Comparison of ENCODE assay signal across 19 cellular contexts in the genomic region with DNA sequence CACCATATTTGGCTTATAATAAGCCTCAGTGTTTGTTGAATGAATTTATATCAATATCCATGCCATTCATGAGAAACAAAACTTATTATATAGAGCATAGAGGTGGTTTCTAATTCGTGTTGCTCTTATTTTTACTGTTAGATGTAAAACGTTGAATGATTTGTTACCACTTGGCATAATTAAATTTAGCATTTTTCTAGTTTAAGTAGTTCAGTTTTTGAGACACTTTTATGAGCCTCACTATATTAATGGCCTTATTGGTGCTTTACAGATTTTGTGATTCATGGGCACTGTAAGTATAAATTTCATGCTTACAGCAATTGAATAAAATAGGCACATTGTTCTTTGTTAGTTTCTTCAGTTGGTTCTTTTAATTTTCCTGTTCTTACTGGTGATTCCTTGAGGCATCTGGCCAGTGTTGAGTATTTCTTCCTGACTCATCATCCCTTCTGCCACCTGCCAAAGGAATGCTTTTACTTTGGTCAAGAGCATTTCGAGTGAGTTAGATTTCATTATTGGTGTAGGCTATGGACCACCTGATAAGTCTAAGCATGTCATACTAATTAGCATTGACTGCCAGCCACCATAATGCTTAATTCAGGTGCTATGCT. TPM values are rescaled to one million over a fixed set of nuclear protein-coding genes. Genes with fewer than 3 reads are reported as not detected.
DNase-seq lines count a peak whose midpoint lies in the region; ATAC-seq, FAIRE-seq and TF ChIP-seq lines count a peak whose summit lies in the region.
"Had no signal": no experiment of that assay in that cellular context is flagged by ENCODE, and none has a peak within 500 bp of the region (broad histone marks: within the 10 kb centered on the region; RNA-seq: fewer than 3 reads in every experiment).

No MANE protein-coding gene starts in this region.

- no peak overlapping the region for H3K27ac ChIP-seq in GM23248
- H3K27ac ChIP-seq: C4-2B, heart right ventricle, left ventricle myocardium inferior, thoracic aorta had no signal

- no peak overlapping the region for H3K9ac ChIP-seq in GM23248

- H3K36me3 ChIP-seq in GM23248 (ENCODE audit: low read depth) (no peaks in the 10 kb centered on the region), bronchial epithelial cell (ENCODE audit: control insufficient read depth, insufficient read depth, low read length) (no peaks in the 10 kb centered on the region)
- H3K36me3 ChIP-seq: heart right ventricle, left ventricle myocardium inferior, thoracic aorta had no signal

- no peaks in the 10 kb centered on the region for H3K9me3 Mint-ChIP-seq in nephron
- H3K9me3 Mint-ChIP-seq: activated naive CD8-positive, alpha-beta T cell treated with anti-CD3 and anti-CD28 coated beads, Interleukin-2, amount 10 ng/mL, durations not matched to agents 7 days and 5 days; naive thymus-derived CD4-positive, alpha-beta T cell had no signal

- FAIRE-seq in bronchial epithelial cell (lab: Jason Lieb, UNC) = no peak

- H3K9me3 ChIP-seq in GM23248 (ENCODE audit: low read depth) = no peaks in the 10 kb centered on the region
- H3K9me3 ChIP-seq: heart right ventricle, left ventricle myocardium inferior, thoracic aorta had no signal

- H3K4me3 ChIP-seq in GM23248 (no peak overlapping the region), bronchial epithelial cell (ENCODE audit: low read depth, low read length) (no peak overlapping the region)
- H3K4me3 ChIP-seq: heart right ventricle, left ventricle myocardium inferior, thoracic aorta had no signal

- ATAC-seq in HG02884 (IDR thresholded peaks at IDR 0.05; ENCODE audit: unreplicated experiment) (no peak), HG03520 (IDR thresholded peaks at IDR 0.05; ENCODE audit: unreplicated experiment) (no peak), GM19035 (IDR thresholded peaks at IDR 0.05; ENCODE audit: unreplicated experiment) (no peak)
- ATAC-seq: heart right ventricle; naive thymus-derived CD4-positive, alpha-beta T cell had no signal

- H3K27me3 Mint-ChIP-seq in nephron (ENCODE audit: low read depth) = no peaks in the 10 kb centered on the region
- H3K27me3 Mint-ChIP-seq: activated naive CD8-positive, alpha-beta T cell treated with anti-CD3 and anti-CD28 coated beads, Interleukin-2, amount 10 ng/mL, durations not matched to agents 7 days and 5 days; naive thymus-derived CD4-positive, alpha-beta T cell had no signal

- no peak overlapping the region for H3K4me3 Mint-ChIP-seq in nephron
- H3K4me3 Mint-ChIP-seq: activated naive CD8-positive, alpha-beta T cell treated with anti-CD3 and anti-CD28 coated beads, Interleukin-2, amount 10 ng/mL, durations not matched to agents 7 days and 5 days; naive thymus-derived CD4-positive, alpha-beta T cell had no signal

- peaks cover 11% of the 10 kb centered on the region for H3K4me1 ChIP-seq in GM23248 (ENCODE audit: insufficient read depth)

- in situ Hi-C loops in GM23248 (cut with MboI) = loop anchor here (10.0 to 25.0 kb wide), 2 partner anchors 1016 to 1568 kb away; no protein-coding TSS in a partner anchor

- H3K79me2 ChIP-seq in GM23248 (ENCODE audit: insufficient read depth) = no peaks in the 10 kb centered on the region

- no peak overlapping the region for H2AFZ ChIP-seq in GM23248

- H3K9me2 ChIP-seq in GM23248 (ENCODE audit: insufficient read depth) = no peaks in the 10 kb centered on the region

- peak; percentile 34 for DNase-seq in GM23248
- peak; percentile 53 for DNase-seq in NCI-H446 treated with DMSO at 0.1 percent for 48 hours (lab: John Stamatoyannopoulos, UW)
- DNase-seq in bronchial epithelial cell (ENCODE audit: low read depth) = peak; percentile 52
- DNase-seq in Kasumi-1 (lab: John Stamatoyannopoulos, UW) = no peak
- DNase-seq: activated CD4-positive, alpha-beta T cell treated with anti-CD3 and anti-CD28 coated beads for 48 hours; activated naive CD8-positive, alpha-beta T cell treated with anti-CD3 and anti-CD28 coated beads, Interleukin-2, amount 10 ng/mL, durations not matched to agents 7 days and 5 days; activated T-cell treated with anti-CD3 and anti-CD28 coated beads, Interleukin-2, amount 50 U/mL, for 1 hour; GDM1; heart right ventricle; left ventricle myocardium inferior; naive thymus-derived CD4-positive, alpha-beta T cell; NCI-H1048; RPMI8226 had no signal

- TF ChIP-seq CTCF in bronchial epithelial cell (IDR thresholded peaks at IDR 0.05; ENCODE audit: insufficient read depth, low read length, severe bottlenecking) (no peak), nephron (IDR thresholded peaks at IDR 0.05; ENCODE audit: unreplicated experiment in 3 of 3) (no peak)

- H4K20me1 ChIP-seq in GM23248 (ENCODE audit: insufficient read depth) = no peaks in the 10 kb centered on the region

- H3K27ac Mint-ChIP-seq in nephron = peak overlapping the region in 2 of 3 experiments; percentile 11 to 44
- H3K27ac Mint-ChIP-seq: activated naive CD8-positive, alpha-beta T cell treated with anti-CD3 and anti-CD28 coated beads, Interleukin-2, amount 10 ng/mL, durations not matched to agents 7 days and 5 days had no signal

- H3K27me3 ChIP-seq in GM23248 (replicated peaks; ENCODE audit: insufficient read depth) = no peaks in the 10 kb centered on the region
- no peaks in the 10 kb centered on the region for H3K27me3 ChIP-seq in bronchial epithelial cell (ENCODE audit: control insufficient read depth, insufficient read depth, low read length)
- H3K27me3 ChIP-seq: heart right ventricle had no signal

- H3K4me1 Mint-ChIP-seq in nephron = peaks cover 19% of the 10 kb centered on the region

- no peaks in the 10 kb centered on the region for H3F3A ChIP-seq in GM23248 (ENCODE audit: insufficient read depth)

- peaks cover 7% of the 10 kb centered on the region for H3K36me3 Mint-ChIP-seq in nephron (ENCODE audit: low read depth)

- no peak overlapping the region for H3K4me2 ChIP-seq in GM23248 (ENCODE audit: unreplicated experiment)

- WGBS in GM23248 (ENCODE audit: low coverage in 1 of 2, low lambda C conversion rate in 2 of 2, missing lambda C conversion rate in 2 of 2), 2 experiments = 64 to 71% methylated on average over 3 of the region's 3 CpGs

RNA-seq across cellular contexts. Expression of gene CDKAL1, which starts 34.8 kb away (rescaled TPM):
- total RNA-seq in GM23248 (2014; rRNA removed; shearing (Covaris generic)) = 10.8 and 14.8 TPM in 2 replicates
- polyA plus RNA-seq in GM23248 (2016; fragmentation: Nextera tagmentation; extraction: Ambion mirVana) = 7.5 and 8.4 TPM in 2 replicates
- total RNA-seq in bronchial epithelial cell = 13.4 and 16.9 TPM in 2 replicates

Comparison
In these comparisons a context has a peak if more than half of its experiments do, and no peak if none do; other contexts are left out.
1. DNase-seq: peak in GM23248 (single experiment), NCI-H446 treated with DMSO at 0.1 percent for 48 hours (single experiment) and bronchial epithelial cell (single experiment); none in Kasumi-1 (0 of 2).